30 cellular contexts compared by ENCODE assay signal in genomic region chr2:95295376-95295775, GRCh38. TPM values are rescaled to one million over a fixed set of nuclear protein-coding genes. Genes with fewer than 3 reads are reported as not detected.
"Had no signal": no experiment of that assay in that cellular context is flagged by ENCODE, and none has a peak within 500 bp of the region (broad histone marks: within the 10 kb centered on the region; RNA-seq: fewer than 3 reads in every experiment).

No MANE protein-coding gene starts in this region.

- H3K4me1 Mint-ChIP-seq: activated CD4-positive, alpha-beta T cell treated with anti-CD3 and anti-CD28 coated beads, Interleukin-2, amount 10 ng/mL, durations not matched to agents 24 days and 14 days; activated CD8-positive, alpha-beta memory T cell treated with anti-CD3 and anti-CD28 coated beads, Interleukin-2, amount 10 ng/mL, durations not matched to agents 7 days and 5 days; activated naive CD4-positive, alpha-beta T cell treated with anti-CD3 and anti-CD28 coated beads, Interleukin-2, amount 50 U/mL, for 24 hours; activated naive CD8-positive, alpha-beta T cell treated with anti-CD3 and anti-CD28 coated beads for 36 hours; activated naive CD8-positive, alpha-beta T cell treated with anti-CD3 and anti-CD28 coated beads, Interleukin-2, amount 50 U/mL, for 24 hours had no signal

- H3K36me3 Mint-ChIP-seq: activated CD4-positive, alpha-beta memory T cell treated with anti-CD3 and anti-CD28 coated beads for 36 hours; activated CD8-positive, alpha-beta memory T cell treated with anti-CD3 and anti-CD28 coated beads, Interleukin-2, amount 10 ng/mL, durations not matched to agents 7 days and 5 days; activated naive CD4-positive, alpha-beta T cell treated with anti-CD3 and anti-CD28 coated beads, Interleukin-2, amount 50 U/mL, for 24 hours; T-cell had no signal

- DNase-seq: activated CD4-positive, alpha-beta memory T cell treated with anti-CD3 and anti-CD28 coated beads for 36 hours; activated CD4-positive, alpha-beta T cell treated with anti-CD3 and anti-CD28 coated beads for 36 hours; activated CD4-positive, alpha-beta T cell treated with anti-CD3 and anti-CD28 coated beads, Interleukin-2, amount 10 ng/mL, durations not matched to agents 24 days and 14 days; activated CD4-positive, CD25-positive, alpha-beta regulatory T cell; activated CD4-positive, CD25-positive, alpha-beta regulatory T cell treated with anti-CD3 and anti-CD28 coated beads, Interleukin-2, amount 50 U/mL, for 72 hours; activated CD8-positive, alpha-beta memory T cell treated with anti-CD3 and anti-CD28 coated beads, Interleukin-2, amount 10 ng/mL, durations not matched to agents 7 days and 5 days; activated CD8-positive, alpha-beta memory T cell treated with anti-CD3 and anti-CD28 coated beads, Interleukin-2, amount 50 U/mL, for 4 hours; activated CD8-positive, alpha-beta T cell treated with anti-CD3 and anti-CD28 coated beads, Interleukin-2, amount 10 ng/mL, durations not matched to agents 7 days and 5 days; activated effector memory CD4-positive, alpha-beta T cell treated with anti-CD3 and anti-CD28 coated beads, Interleukin-2, amount 50 U/mL, for 16 hours; activated naive CD4-positive, alpha-beta T cell treated with anti-CD3 and anti-CD28 coated beads for 36 hours; activated naive CD8-positive, alpha-beta T cell treated with anti-CD3 and anti-CD28 coated beads for 36 hours; activated naive CD8-positive, alpha-beta T cell treated with anti-CD3 and anti-CD28 coated beads, Interleukin-2, amount 50 U/mL, for 24 hours; activated T-cell treated with anti-CD3 and anti-CD28 coated beads, Interleukin-2, amount 50 U/mL, for 1 hour; activated T-cell treated with anti-CD3 and anti-CD28 coated beads, Interleukin-2, amount 50 U/mL, for 48 hours; adrenal gland; brain microvascular endothelial cell; colonic mucosa; effector memory CD4-positive, alpha-beta T cell; endodermal cell; foreskin fibroblast; T-cell; T1000; WERI-Rb-1 had no signal

- H3K27ac ChIP-seq: adrenal gland, ascending aorta, brain microvascular endothelial cell, colonic mucosa, WERI-Rb-1 had no signal

- H3K27ac Mint-ChIP-seq: activated CD4-positive, alpha-beta memory T cell treated with anti-CD3 and anti-CD28 coated beads for 36 hours; activated CD4-positive, alpha-beta T cell treated with anti-CD3 and anti-CD28 coated beads for 36 hours; activated CD4-positive, alpha-beta T cell treated with anti-CD3 and anti-CD28 coated beads, Interleukin-2, amount 10 ng/mL, durations not matched to agents 24 days and 14 days; activated CD8-positive, alpha-beta memory T cell treated with anti-CD3 and anti-CD28 coated beads, Interleukin-2, amount 10 ng/mL, durations not matched to agents 7 days and 5 days; activated CD8-positive, alpha-beta T cell treated with anti-CD3 and anti-CD28 coated beads, Interleukin-2, amount 10 ng/mL, durations not matched to agents 7 days and 5 days; activated naive CD4-positive, alpha-beta T cell treated with anti-CD3 and anti-CD28 coated beads for 36 hours; activated naive CD4-positive, alpha-beta T cell treated with anti-CD3 and anti-CD28 coated beads, Interleukin-2, amount 50 U/mL, for 24 hours; activated naive CD8-positive, alpha-beta T cell treated with anti-CD3 and anti-CD28 coated beads for 36 hours; activated naive CD8-positive, alpha-beta T cell treated with anti-CD3 and anti-CD28 coated beads, Interleukin-2, amount 50 U/mL, for 24 hours; activated T-helper 1 cell treated with anti-CD3 and anti-CD28 coated beads, Interleukin-12 subunit alpha, Interleukin-12 subunit beta, Interleukin-2, Interleukin-4 antibody, amounts not matched to agents 30 ng/mL and 10 ng/mL and 1 ng/mL, durations not matched to agents 14 hours and 24 hours and 36 hours; activated T-helper 2 cell treated with anti-CD3 and anti-CD28 coated beads, Interferon-gamma antibody, Interleukin-2, Interleukin-4, amounts not matched to agents 10 μg/mL and 5 μg/mL and 100 μg/mL, durations not matched to agents 14 hours and 24 hours and 36 hours; endodermal cell; T-cell; T-helper 1 cell treated with Interleukin-12 subunit alpha and Interleukin-12 subunit beta and Interleukin-4 antibody, amounts not matched to agents 30 μg/mL and 1 μg/mL, for 36 hours had no signal

- H3K27me3 Mint-ChIP-seq: activated CD4-positive, alpha-beta T cell treated with anti-CD3 and anti-CD28 coated beads for 36 hours; T-cell had no signal

- H3K4me3 Mint-ChIP-seq: activated CD4-positive, alpha-beta memory T cell treated with anti-CD3 and anti-CD28 coated beads for 36 hours; activated CD4-positive, alpha-beta T cell treated with anti-CD3 and anti-CD28 coated beads for 36 hours; activated CD4-positive, alpha-beta T cell treated with anti-CD3 and anti-CD28 coated beads, Interleukin-2, amount 10 ng/mL, durations not matched to agents 24 days and 14 days; activated CD8-positive, alpha-beta memory T cell treated with anti-CD3 and anti-CD28 coated beads, Interleukin-2, amount 10 ng/mL, durations not matched to agents 7 days and 5 days; activated CD8-positive, alpha-beta T cell treated with anti-CD3 and anti-CD28 coated beads, Interleukin-2, amount 10 ng/mL, durations not matched to agents 7 days and 5 days; activated naive CD4-positive, alpha-beta T cell treated with anti-CD3 and anti-CD28 coated beads for 36 hours; activated naive CD4-positive, alpha-beta T cell treated with anti-CD3 and anti-CD28 coated beads, Interleukin-2, amount 50 U/mL, for 24 hours; activated naive CD8-positive, alpha-beta T cell treated with anti-CD3 and anti-CD28 coated beads for 36 hours; activated naive CD8-positive, alpha-beta T cell treated with anti-CD3 and anti-CD28 coated beads, Interleukin-2, amount 50 U/mL, for 24 hours; activated T-helper 1 cell treated with anti-CD3 and anti-CD28 coated beads, Interleukin-12 subunit alpha, Interleukin-12 subunit beta, Interleukin-2, Interleukin-4 antibody, amounts not matched to agents 30 ng/mL and 10 ng/mL and 1 ng/mL, durations not matched to agents 14 hours and 24 hours and 36 hours; endodermal cell; T-cell; T-helper 1 cell treated with Interleukin-12 subunit alpha and Interleukin-12 subunit beta and Interleukin-4 antibody, amounts not matched to agents 30 μg/mL and 1 μg/mL, for 36 hours had no signal

- ATAC-seq: activated CD4-positive, alpha-beta T cell treated with anti-CD3 and anti-CD28 coated beads for 36 hours; activated CD8-positive, alpha-beta memory T cell treated with anti-CD3 and anti-CD28 coated beads, Interleukin-2, amount 10 ng/mL, durations not matched to agents 7 days and 5 days; activated CD8-positive, alpha-beta T cell treated with anti-CD3 and anti-CD28 coated beads, Interleukin-2, amount 10 ng/mL, durations not matched to agents 7 days and 5 days; activated naive CD8-positive, alpha-beta T cell treated with anti-CD3 and anti-CD28 coated beads, Interleukin-2, amount 50 U/mL, for 24 hours; T-cell had no signal

RNA-seq across cellular contexts. Expression of gene KCNIP3, which starts 1.8 kb away (rescaled TPM):
- total RNA-seq: activated CD4-positive, alpha-beta memory T cell treated with anti-CD3 and anti-CD28 coated beads for 36 hours; activated CD4-positive, alpha-beta T cell treated with anti-CD3 and anti-CD28 coated beads for 36 hours; activated CD4-positive, alpha-beta T cell treated with anti-CD3 and anti-CD28 coated beads, Interleukin-2, amount 10 ng/mL, durations not matched to agents 24 days and 14 days; activated CD8-positive, alpha-beta memory T cell treated with anti-CD3 and anti-CD28 coated beads for 36 hours; activated CD8-positive, alpha-beta memory T cell treated with anti-CD3 and anti-CD28 coated beads, Interleukin-2, amount 10 ng/mL, durations not matched to agents 7 days and 5 days; activated CD8-positive, alpha-beta T cell treated with anti-CD3 and anti-CD28 coated beads, Interleukin-2, amount 10 ng/mL, durations not matched to agents 7 days and 5 days; activated naive CD4-positive, alpha-beta T cell treated with anti-CD3 and anti-CD28 coated beads for 36 hours; activated naive CD8-positive, alpha-beta T cell treated with anti-CD3 and anti-CD28 coated beads for 36 hours; activated T-helper 1 cell treated with anti-CD3 and anti-CD28 coated beads, Interleukin-12 subunit alpha, Interleukin-12 subunit beta, Interleukin-2, Interleukin-4 antibody, amounts not matched to agents 30 ng/mL and 10 ng/mL and 1 ng/mL, durations not matched to agents 14 hours and 24 hours and 36 hours; T-cell; T-helper 2 cell treated with Interferon-gamma antibody and Interleukin-4, amounts not matched to agents 100 ng/mL and 5 ng/mL, for 36 hours had no signal

RNA-seq across cellular contexts. Expression of gene PROM2, which starts 21.1 kb away (rescaled TPM):
- total RNA-seq: ascending aorta had no signal
